Comparison of ENCODE assay signal across 26 cellular contexts in genomic region chr20:58599966-58600365, GRCh38.
"Had no signal": no experiment of that assay in that cellular context is flagged by ENCODE, and none has a peak within 500 bp of the region (broad histone marks: within the 10 kb centered on the region; RNA-seq: fewer than 3 reads in every experiment).

No MANE protein-coding gene starts in this region.

- H3K4me1 Mint-ChIP-seq: activated CD4-positive, alpha-beta memory T cell treated with anti-CD3 and anti-CD28 coated beads, Interleukin-2, amount 10 ng/mL, durations not matched to agents 7 days and 5 days; activated CD4-positive, alpha-beta T cell treated with anti-CD3 and anti-CD28 coated beads, Interleukin-2, amount 10 ng/mL, durations not matched to agents 7 days and 5 days; activated naive CD4-positive, alpha-beta T cell treated with anti-CD3 and anti-CD28 coated beads, Interleukin-2, amount 10 ng/mL, durations not matched to agents 7 days and 5 days; activated naive CD8-positive, alpha-beta T cell treated with anti-CD3 and anti-CD28 coated beads, Interleukin-2, amount 10 ng/mL, durations not matched to agents 7 days and 5 days; central memory CD8-positive, alpha-beta T cell had no signal

- DNase-seq: activated CD4-positive, alpha-beta memory T cell treated with anti-CD3 and anti-CD28 coated beads, Interleukin-2, amount 10 ng/mL, durations not matched to agents 7 days and 5 days; activated CD4-positive, alpha-beta T cell treated with anti-CD3 and anti-CD28 coated beads for 1 hour; activated CD4-positive, alpha-beta T cell treated with anti-CD3 and anti-CD28 coated beads for 4 hours; activated CD4-positive, alpha-beta T cell treated with anti-CD3 and anti-CD28 coated beads, Interleukin-2, amount 10 ng/mL, durations not matched to agents 7 days and 5 days; activated CD4-positive, alpha-beta T cell treated with anti-CD3 and anti-CD28 coated beads, Interleukin-2, amount 50 U/mL, for 4 hours; activated gamma-delta T cell; activated naive CD4-positive, alpha-beta T cell; activated naive CD4-positive, alpha-beta T cell treated with anti-CD3 and anti-CD28 coated beads, Interleukin-2, amount 10 ng/mL, durations not matched to agents 7 days and 5 days; activated naive CD8-positive, alpha-beta T cell treated with anti-CD3 and anti-CD28 coated beads, Interleukin-2, amount 10 ng/mL, durations not matched to agents 7 days and 5 days; activated T-cell treated with anti-CD3 and anti-CD28 coated beads, Interleukin-2, amount 50 U/mL, for 48 hours; brain microvascular endothelial cell; dorsolateral prefrontal cortex; effector memory CD4-positive, alpha-beta T cell; erythroblast; esophagus squamous epithelium; foreskin melanocyte; heart right ventricle; T-helper 2 cell had no signal

- H3K36me3 Mint-ChIP-seq: activated naive CD4-positive, alpha-beta T cell treated with anti-CD3 and anti-CD28 coated beads, Interleukin-2, amount 10 ng/mL, durations not matched to agents 7 days and 5 days; activated naive CD4-positive, alpha-beta T cell treated with anti-CD3 and anti-CD28 coated beads, Interleukin-2, amount 50 U/mL, for 72 hours; activated naive CD8-positive, alpha-beta T cell treated with anti-CD3 and anti-CD28 coated beads, Interleukin-2, amount 10 ng/mL, durations not matched to agents 7 days and 5 days had no signal

- H3K4me3 Mint-ChIP-seq: activated CD4-positive, alpha-beta memory T cell treated with anti-CD3 and anti-CD28 coated beads, Interleukin-2, amount 10 ng/mL, durations not matched to agents 7 days and 5 days; activated CD4-positive, alpha-beta T cell treated with anti-CD3 and anti-CD28 coated beads, Interleukin-2, amount 10 ng/mL, durations not matched to agents 7 days and 5 days; activated naive CD4-positive, alpha-beta T cell treated with anti-CD3 and anti-CD28 coated beads, Interleukin-2, amount 10 ng/mL, durations not matched to agents 7 days and 5 days; activated naive CD8-positive, alpha-beta T cell treated with anti-CD3 and anti-CD28 coated beads, Interleukin-2, amount 10 ng/mL, durations not matched to agents 7 days and 5 days; central memory CD8-positive, alpha-beta T cell; dendritic cell treated with granulocyte-macrophage colony-stimulating factor and Interleukin-4, amounts not matched to agents 40 ng/mL and 50 ng/mL, for 4 days; WTC11 had no signal

- H3K9me3 Mint-ChIP-seq: activated CD4-positive, alpha-beta memory T cell treated with anti-CD3 and anti-CD28 coated beads, Interleukin-2, amount 10 ng/mL, durations not matched to agents 7 days and 5 days; activated CD4-positive, alpha-beta T cell treated with anti-CD3 and anti-CD28 coated beads, Interleukin-2, amount 10 ng/mL, durations not matched to agents 7 days and 5 days; activated naive CD4-positive, alpha-beta T cell treated with anti-CD3 and anti-CD28 coated beads, Interleukin-2, amount 10 ng/mL, durations not matched to agents 7 days and 5 days; activated naive CD4-positive, alpha-beta T cell treated with anti-CD3 and anti-CD28 coated beads, Interleukin-2, amount 50 U/mL, for 72 hours; activated naive CD8-positive, alpha-beta T cell treated with anti-CD3 and anti-CD28 coated beads, Interleukin-2, amount 10 ng/mL, durations not matched to agents 7 days and 5 days; central memory CD8-positive, alpha-beta T cell; dendritic cell treated with granulocyte-macrophage colony-stimulating factor and Interleukin-4, amounts not matched to agents 40 ng/mL and 50 ng/mL, for 4 days had no signal

- H3K9me3 ChIP-seq: esophagus squamous epithelium, gastroesophageal sphincter had no signal

- ATAC-seq: activated naive CD4-positive, alpha-beta T cell treated with anti-CD3 and anti-CD28 coated beads, Interleukin-2, amount 50 U/mL, for 72 hours; gastroesophageal sphincter; heart right ventricle; WTC11 had no signal

- H3K27ac ChIP-seq: brain microvascular endothelial cell, coronary artery, dorsolateral prefrontal cortex, heart right ventricle had no signal

- H3K36me3 ChIP-seq: brain microvascular endothelial cell, esophagus squamous epithelium, gastroesophageal sphincter, heart right ventricle had no signal

- H3K27me3 Mint-ChIP-seq: central memory CD8-positive, alpha-beta T cell had no signal

- H3K27me3 ChIP-seq: brain microvascular endothelial cell, dorsolateral prefrontal cortex, gastroesophageal sphincter had no signal

- H3K4me3 ChIP-seq: coronary artery, dorsolateral prefrontal cortex, esophagus squamous epithelium, gastroesophageal sphincter, heart right ventricle had no signal

- FAIRE-seq: astrocyte, bronchial epithelial cell had no signal
